Comparison of ENCODE assay signal across 11 cellular contexts in the genomic region with DNA sequence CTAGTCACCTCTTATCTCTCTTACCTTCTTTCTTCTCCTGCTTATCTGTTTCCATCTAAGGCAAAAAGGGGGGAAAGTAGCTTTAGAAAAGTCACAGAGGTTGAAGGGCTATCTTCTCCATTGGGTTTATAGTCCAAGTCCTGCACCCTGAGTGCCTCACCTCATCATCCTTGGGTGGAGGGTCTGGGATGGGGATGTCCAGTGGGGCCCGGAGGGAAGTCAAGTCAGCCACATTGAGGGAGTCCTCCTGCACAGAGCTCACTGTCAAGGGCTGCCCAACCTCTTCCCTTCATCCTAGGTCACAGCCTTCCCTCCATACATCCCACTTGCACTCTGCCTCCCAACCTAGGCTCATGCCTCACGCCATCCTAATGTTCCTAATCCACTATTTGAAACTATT.
DNase-seq lines count a peak whose midpoint lies in the region; ATAC-seq and TF ChIP-seq lines count a peak whose summit lies in the region.
"Had no signal": no experiment of that assay in that cellular context is flagged by ENCODE, and none has a peak within 500 bp of the region (broad histone marks: within the 10 kb centered on the region; RNA-seq: fewer than 3 reads in every experiment).

No MANE protein-coding gene starts in this region.

- no peak for DNase-seq in LNCaP clone FGC (ENCODE audit: low read depth)
- no peak for DNase-seq in choroid plexus epithelial cell (ENCODE audit: low read depth)
- DNase-seq in DMS79 treated with DMSO at 0.1 percent for 48 hours (lab: John Stamatoyannopoulos, UW): no peak
- no peak for DNase-seq in NCI-H1105 treated with DMSO at 0.1 percent for 48 hours (lab: John Stamatoyannopoulos, UW)
- DNase-seq in HuH-7.5 (ENCODE audit: low spot score): no peak
- DNase-seq: hippocampal formation; NCI-H510A treated with DMSO at 0.1 percent for 48 hours; stimulated activated CD4-positive, alpha-beta T cell treated with anti-CD3 and anti-CD28 coated beads, Interleukin-2, amount 100 ng/mL, for 24 hours had no signal

- no peaks in the 10 kb centered on the region for H3K27me3 ChIP-seq in neuron (ENCODE audit: insufficient read depth, low read length)

- H3K9me3 ChIP-seq in neuron (ENCODE audit: low read length): no peaks in the 10 kb centered on the region

- no peak for ATAC-seq in GM18519 (IDR thresholded peaks at IDR 0.05; ENCODE audit: low FRiP score, unreplicated experiment)

- H3K4me3 ChIP-seq in LNCaP clone FGC (ENCODE audit: low read depth, low read length) (peak overlapping the region; percentile 98), choroid plexus epithelial cell (ENCODE audit: low read depth, low read length) (peak overlapping the region; percentile 87), neuron (ENCODE audit: low read length) (peak overlapping the region; percentile 66)

- H3K27ac ChIP-seq in C4-2B: peak overlapping the region; percentile 88

- TF ChIP-seq CTCF in C4-2B (conservative IDR thresholded peaks at IDR 0.05) (no peak), LNCaP clone FGC (IDR thresholded peaks at IDR 0.05; ENCODE audit: control insufficient read depth, extremely low read depth, insufficient read depth) (no peak), choroid plexus epithelial cell (conservative IDR thresholded peaks at IDR 0.05; ENCODE audit: low read depth, low read length) (no peak)

- H3K36me3 ChIP-seq in neuron (ENCODE audit: insufficient read depth, low read length): peaks cover 31% of the 10 kb centered on the region

- no peak overlapping the region for H2AFZ ChIP-seq in neuron (ENCODE audit: low read depth, low read length)

- peaks cover 25% of the 10 kb centered on the region for H3K4me1 ChIP-seq in neuron (ENCODE audit: insufficient read depth, low read length)
